Comparison of ENCODE assay signal across 8 cellular contexts in genomic region chr7:3673524-3673923, GRCh38.
DNase-seq lines count a peak whose midpoint lies in the region; ATAC-seq, FAIRE-seq and TF ChIP-seq lines count a peak whose summit lies in the region.

No MANE protein-coding gene starts in this region.

- no peak overlapping the region for H3K4me2 ChIP-seq in GM12878 (ENCODE audit: control insufficient read depth, insufficient read depth)

- DNase-seq in RWPE2 (ENCODE audit: low spot score) (no peak), GM12878 (ENCODE audit: low read depth, low spot score) (no peak), medulla oblongata (ENCODE audit: extremely low spot score) (peak; percentile 49), vagina (ENCODE audit: extremely low spot score in 2 of 2) (no peak), GM10248 (ENCODE audit: extremely low spot score) (no peak)

- intact Hi-C loops in GM12878 (cut with micrococcal nuclease; ENCODE audit: unreplicated experiment): no loop called here
- intact Hi-C loops in vagina (cut with DNase I): no loop called here

- no peaks in the 10 kb centered on the region for H3K79me2 ChIP-seq in GM12878 (ENCODE audit: control insufficient read depth, insufficient read depth, low read length)

- H4K20me1 ChIP-seq in GM12878 (ENCODE audit: control insufficient read depth, insufficient read depth): no peaks in the 10 kb centered on the region

- TF ChIP-seq POLR2A in GM12878 (IDR thresholded peaks at IDR 0.05; ENCODE audit: low read depth, low read length) (no peak), vagina (IDR thresholded peaks at IDR 0.05) (no peak)

- FAIRE-seq in GM12878 (lab: Jason Lieb, UNC): no peak

- H3K9me3 ChIP-seq in RWPE2 (ENCODE audit: severe bottlenecking): no peaks in the 10 kb centered on the region
- no peaks in the 10 kb centered on the region for H3K9me3 ChIP-seq in GM12878 (replicated peaks; ENCODE audit: control insufficient read depth, insufficient read depth, low read length)
- H3K9me3 ChIP-seq in vagina: no peaks in the 10 kb centered on the region

- RAD21 ChIA-PET in GM12878 (lab: Charles Lee; ENCODE audit: unreplicated experiment): interaction anchor here (1.2 kb wide), 1 partner anchor 809 kb away, joined by 3 read pairs; no protein-coding TSS in a partner anchor

- H3K27ac ChIP-seq in RWPE2 (ENCODE audit: poor library complexity, severe bottlenecking) (no peak overlapping the region), GM12878 (ENCODE audit: control insufficient read depth, insufficient read depth) (no peak overlapping the region), vagina (no peak overlapping the region)

- TF ChIP-seq EP300 in GM12878 (IDR thresholded peaks at IDR 0.05; ENCODE audit: borderline replicate concordance in 1 of 2, control insufficient read depth in 1 of 2, low read depth in 2 of 2, low read length in 2 of 2): no peak

- CTCF ChIA-PET in GM12878 (lab: Yijun Ruan, JAX): interaction anchor here (0.6 to 2.0 kb wide), 4 partner anchors 15 to 808 kb away, joined by 3 to 11 read pairs (median 6); no protein-coding TSS in a partner anchor
- CTCF ChIA-PET in GM10248 (lab: Yijun Ruan, JAX): interaction anchor here (1.2 kb wide), 1 partner anchor 14 kb away, joined by 3 read pairs; no protein-coding TSS in a partner anchor

- WGBS in GM12878 (ENCODE audit: insufficient coverage, insufficient replicate concordance, low lambda C conversion rate, missing lambda C conversion rate): 28% methylated on average over 5 of the region's 5 CpGs

- 0 out of 2 replicates have a peak, but pooled peaks have one; percentile 20 for TF ChIP-seq RAD21 in GM12878 (IDR thresholded peaks at IDR 0.05; ENCODE audit: insufficient read depth, low read depth, low read length)

- SMC1A ChIA-PET in GM12878 (lab: Charles Lee; ENCODE audit: uncharacterized antibody, unreplicated experiment): interaction anchor here (0.9 to 1.8 kb wide), 3 partner anchors 10 to 807 kb away, joined by 3 to 4 read pairs (median 3); no protein-coding TSS in a partner anchor

- no TSS peak for BruUV-seq in GM12878 (replicated peaks; lab: Mats Ljungman, UMichigan)

- no peaks in the 10 kb centered on the region for H3K4me1 ChIP-seq in RWPE2 (ENCODE audit: insufficient read depth, poor library complexity, severe bottlenecking)
- H3K4me1 ChIP-seq in GM12878 (ENCODE audit: control insufficient read depth, insufficient read depth, low read length): no peaks in the 10 kb centered on the region
- H3K4me1 ChIP-seq in vagina: no peaks in the 10 kb centered on the region

- no peaks in the 10 kb centered on the region for H3K27me3 ChIP-seq in RWPE2 (ENCODE audit: insufficient read depth, poor library complexity, severe bottlenecking)
- no peaks in the 10 kb centered on the region for H3K27me3 ChIP-seq in GM12878 (replicated peaks in 1 of 2; ENCODE audit: control insufficient read depth in 2 of 2, insufficient read depth in 2 of 2, low read length in 1 of 2)
- H3K27me3 ChIP-seq in vagina: no peaks in the 10 kb centered on the region

- in situ Hi-C loops in GM12878 (cut with MboI): no loop called here

- H3K4me3 ChIP-seq in RWPE2 (ENCODE audit: severe bottlenecking) (no peak overlapping the region), GM12878 (no peak overlapping the region), vagina (no peak overlapping the region)

- ATAC-seq in RWPE2 (ENCODE audit: low read depth): no peak
- ATAC-seq in GM12878: no peak
- ATAC-seq in HG02885 (IDR thresholded peaks at IDR 0.05; ENCODE audit: poor library complexity, unreplicated experiment): no peak
- ATAC-seq in GM18909 (IDR thresholded peaks at IDR 0.05; ENCODE audit: poor library complexity, unreplicated experiment): no peak

- no peak overlapping the region for H3K9ac ChIP-seq in GM12878 (ENCODE audit: control insufficient read depth, insufficient read depth, low read length)

- POLR2A ChIA-PET in GM12878 (lab: Charles Lee) (no interaction called here), GM10248 (lab: Yijun Ruan, JAX) (no interaction called here)

- no peaks in the 10 kb centered on the region for H3K36me3 ChIP-seq in RWPE2 (ENCODE audit: low read depth)
- H3K36me3 ChIP-seq in GM12878 (ENCODE audit: control insufficient read depth in 2 of 2, insufficient read depth in 2 of 2, low read length in 1 of 2): no peaks in the 10 kb centered on the region
- H3K36me3 ChIP-seq in vagina: no peaks in the 10 kb centered on the region

- no peak overlapping the region for H2AFZ ChIP-seq in GM12878 (ENCODE audit: control insufficient read depth, low read depth, low read length)

- TF ChIP-seq CTCF in GM12873 (IDR thresholded peaks at IDR 0.05; ENCODE audit: insufficient read depth, low read depth, low read length, missing control alignments): peak; percentile 40
- peak; percentile 43 for TF ChIP-seq CTCF in RWPE2 (IDR thresholded peaks at IDR 0.05; ENCODE audit: poor library complexity, severe bottlenecking)
- peak in 1 of 3 experiments; percentile 14; a peak in 1 of 6 replicates for TF ChIP-seq CTCF in GM12878 (IDR thresholded peaks at IDR 0.05 in 2 of 3, conservative IDR thresholded peaks at IDR 0.05 in 1 of 3; ENCODE audit: control insufficient read depth in 2 of 3, extremely low read depth in 1 of 3, insufficient read depth in 1 of 3, low read depth in 3 of 3, low read length in 3 of 3)
- TF ChIP-seq CTCF in vagina (IDR thresholded peaks at IDR 0.05): peak in 1 of 3 experiments; percentile 8
- no peak for TF ChIP-seq CTCF in GM10248 (IDR thresholded peaks at IDR 0.05; ENCODE audit: control extremely low read depth, extremely low read depth, low read depth, missing control alignments)

TF ChIP-seq in GM12878, 131 proteins besides CTCF, POLR2A, EP300 and RAD21:
- no peak for TF ChIP-seq POU2F2 (IDR thresholded peaks at IDR 0.05; ENCODE audit: borderline replicate concordance, low read depth, low read length)
- no peak for TF ChIP-seq FOXK2 (IDR thresholded peaks at IDR 0.05)
- no peak for TF ChIP-seq SRF (IDR thresholded peaks at IDR 0.05; ENCODE audit: low read depth in 2 of 2, low read length in 2 of 2)
